14 cellular contexts compared by ENCODE assay signal in genomic region chr7:68146970-68147369, GRCh38.
"Had no signal": no experiment of that assay in that cellular context is flagged by ENCODE, and none has a peak within 500 bp of the region (broad histone marks: within the 10 kb centered on the region; RNA-seq: fewer than 3 reads in every experiment).

No MANE protein-coding gene starts in this region.

- DNase-seq: activated CD4-positive, alpha-beta T cell treated with anti-CD3 and anti-CD28 coated beads, Interleukin-2, amount 50 U/mL, for 1 hour; activated CD4-positive, CD25-positive, alpha-beta regulatory T cell; activated naive CD4-positive, alpha-beta T cell treated with anti-CD3 and anti-CD28 coated beads for 36 hours; activated T-cell treated with anti-CD3 and anti-CD28 coated beads for 4 hours; caudate nucleus; effector memory CD8-positive, alpha-beta T cell; heart right ventricle; left ventricle myocardium superior; mesendoderm; nephron progenitor cell; stimulated activated CD4-positive, alpha-beta T cell treated with anti-CD3 and anti-CD28 coated beads, Interleukin-2, amount 100 ng/mL, for 24 hours; stimulated activated naive CD4-positive, alpha-beta T cell; substantia nigra; trophoblast cell had no signal
